ENCODE assay signal across 1 cellular context in the genomic region with DNA sequence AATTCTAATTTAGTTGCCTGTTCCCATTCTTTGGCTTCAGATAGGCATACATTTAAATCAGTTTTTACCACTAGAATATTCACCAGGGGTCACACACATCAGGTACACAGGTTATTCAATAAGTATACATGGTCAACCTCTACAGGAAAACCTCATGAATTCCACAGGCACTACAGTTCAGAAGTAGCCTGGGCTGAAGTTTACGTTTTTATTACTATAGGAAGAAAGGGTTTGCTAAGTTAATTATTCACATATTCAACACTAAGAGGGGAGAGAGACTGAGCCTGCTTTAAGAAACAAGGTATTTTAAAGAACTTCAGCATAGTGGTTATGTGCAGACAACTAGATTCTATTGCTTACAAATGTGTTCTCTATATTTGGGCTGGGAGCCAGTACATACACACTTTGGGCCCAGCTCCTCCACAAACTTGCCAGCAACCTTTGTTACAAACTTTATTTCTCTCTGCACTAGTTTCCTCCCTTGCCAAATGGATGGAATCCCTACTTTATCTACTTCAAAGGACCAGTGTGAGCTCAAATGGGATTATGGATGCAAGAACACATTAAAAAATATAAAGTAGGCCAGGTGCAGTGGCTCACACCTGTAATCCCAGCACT.
TF ChIP-seq lines count a peak whose summit lies in the region.

No MANE protein-coding gene starts in this region.

TF ChIP-seq in SK-N-SH, 30 proteins besides CTCF, POLR2A, EP300 and RAD21 (continued from another document):
- TF ChIP-seq, protein P1, sequence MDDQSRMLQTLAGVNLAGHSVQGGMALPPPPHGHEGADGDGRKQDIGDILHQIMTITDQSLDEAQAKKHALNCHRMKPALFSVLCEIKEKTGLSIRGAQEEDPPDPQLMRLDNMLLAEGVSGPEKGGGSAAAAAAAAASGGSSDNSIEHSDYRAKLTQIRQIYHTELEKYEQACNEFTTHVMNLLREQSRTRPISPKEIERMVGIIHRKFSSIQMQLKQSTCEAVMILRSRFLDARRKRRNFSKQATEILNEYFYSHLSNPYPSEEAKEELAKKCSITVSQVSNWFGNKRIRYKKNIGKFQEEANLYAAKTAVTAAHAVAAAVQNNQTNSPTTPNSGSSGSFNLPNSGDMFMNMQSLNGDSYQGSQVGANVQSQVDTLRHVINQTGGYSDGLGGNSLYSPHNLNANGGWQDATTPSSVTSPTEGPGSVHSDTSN (IDR thresholded peaks at IDR 0.05) = no peak
- TF ChIP-seq, protein P2, sequence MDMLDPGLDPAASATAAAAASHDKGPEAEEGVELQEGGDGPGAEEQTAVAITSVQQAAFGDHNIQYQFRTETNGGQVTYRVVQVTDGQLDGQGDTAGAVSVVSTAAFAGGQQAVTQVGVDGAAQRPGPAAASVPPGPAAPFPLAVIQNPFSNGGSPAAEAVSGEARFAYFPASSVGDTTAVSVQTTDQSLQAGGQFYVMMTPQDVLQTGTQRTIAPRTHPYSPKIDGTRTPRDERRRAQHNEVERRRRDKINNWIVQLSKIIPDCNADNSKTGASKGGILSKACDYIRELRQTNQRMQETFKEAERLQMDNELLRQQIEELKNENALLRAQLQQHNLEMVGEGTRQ (IDR thresholded peaks at IDR 0.05; ENCODE audit: borderline replicate concordance, low read depth, low read length) = no peak
- TF ChIP-seq TEAD4 (IDR thresholded peaks at IDR 0.05; ENCODE audit: borderline replicate concordance, insufficient read depth) = no peak
- no peak for TF ChIP-seq JUND (IDR thresholded peaks at IDR 0.05)
- TF ChIP-seq MEF2A (IDR thresholded peaks at IDR 0.05; ENCODE audit: borderline replicate concordance, low read depth) = no peak
